9 cellular contexts compared by ENCODE assay signal in genomic region chr5:83472213-83472507, GRCh38. TPM values are rescaled to one million over a fixed set of nuclear protein-coding genes. Genes with fewer than 3 reads are reported as not detected.
DNase-seq lines count a peak whose midpoint lies in the region; ATAC-seq, FAIRE-seq and TF ChIP-seq lines count a peak whose summit lies in the region.
"Had no signal": no experiment of that assay in that cellular context is flagged by ENCODE, and none has a peak within 500 bp of the region (broad histone marks: within the 10 kb centered on the region; RNA-seq: fewer than 3 reads in every experiment).

No MANE protein-coding gene starts in this region.

- H3K9me3 Mint-ChIP-seq in activated CD4-positive, alpha-beta T cell treated with anti-CD3 and anti-CD28 coated beads, Interleukin-2, amount 10 ng/mL, durations not matched to agents 7 days and 5 days, result no peaks in the 10 kb centered on the region
- H3K9me3 Mint-ChIP-seq in activated naive CD8-positive, alpha-beta T cell treated with anti-CD3 and anti-CD28 coated beads, Interleukin-2, amount 50 U/mL, for 24 hours, result no peaks in the 10 kb centered on the region

- H3K4me3 ChIP-seq in HepG2 (replicated peaks in 1 of 3; ENCODE audit: insufficient read depth in 1 of 3, low read depth in 2 of 3, low read length in 3 of 3), result peak overlapping the region; percentile 36 to 68 (median 46); a peak in 4 of 6 replicates
- peak overlapping the region; percentile 40 to 62 (median 42) for H3K4me3 ChIP-seq in tibial nerve

- TF ChIP-seq POLR2A in HepG2 (IDR thresholded peaks at IDR 0.05; ENCODE audit: insufficient read depth in 1 of 2, low read depth in 2 of 2, low read length in 2 of 2) (no peak), tibial nerve (IDR thresholded peaks at IDR 0.05) (no peak)

- H3K4me3 Mint-ChIP-seq in activated CD4-positive, alpha-beta T cell treated with anti-CD3 and anti-CD28 coated beads, Interleukin-2, amount 10 ng/mL, durations not matched to agents 7 days and 5 days, result peak overlapping the region; percentile 78
- H3K4me3 Mint-ChIP-seq in activated naive CD8-positive, alpha-beta T cell treated with anti-CD3 and anti-CD28 coated beads, Interleukin-2, amount 50 U/mL, for 24 hours, result peak overlapping the region; percentile 80

- peaks cover 86% of the 10 kb centered on the region for H3K27me3 Mint-ChIP-seq in activated CD4-positive, alpha-beta T cell treated with anti-CD3 and anti-CD28 coated beads, Interleukin-2, amount 10 ng/mL, durations not matched to agents 7 days and 5 days
- H3K27me3 Mint-ChIP-seq in activated naive CD8-positive, alpha-beta T cell treated with anti-CD3 and anti-CD28 coated beads, Interleukin-2, amount 50 U/mL, for 24 hours, result peaks cover 86% of the 10 kb centered on the region

- CTCF ChIA-PET in activated CD4-positive, alpha-beta T cell treated with anti-CD3 and anti-CD28 coated beads, Interleukin-2, amount 10 ng/mL, durations not matched to agents 7 days and 5 days (lab: Charles Lee), result no interaction called here
- CTCF ChIA-PET in HepG2 (lab: Yijun Ruan, JAX; ENCODE audit: low intra/inter-chr PET ratio, low total read pairs), result interaction anchor here (2.0 kb wide), 1 partner anchor 42 kb away, joined by 6 read pairs; no protein-coding TSS in a partner anchor

- no peaks in the 10 kb centered on the region for H3K79me2 ChIP-seq in HepG2 (ENCODE audit: insufficient read depth, low read length)

- ATAC-seq in activated naive CD8-positive, alpha-beta T cell treated with anti-CD3 and anti-CD28 coated beads, Interleukin-2, amount 50 U/mL, for 24 hours, result no peak
- ATAC-seq in HepG2, result no peak

- DNase-seq in activated CD4-positive, alpha-beta T cell treated with anti-CD3 and anti-CD28 coated beads, Interleukin-2, amount 10 ng/mL, durations not matched to agents 7 days and 5 days, result no peak
- no peak for DNase-seq in activated CD4-positive, alpha-beta T cell treated with anti-CD3 and anti-CD28 coated beads, Interleukin-2, amount 50 U/mL, for 48 hours
- no peak for DNase-seq in activated naive CD8-positive, alpha-beta T cell treated with anti-CD3 and anti-CD28 coated beads, Interleukin-2, amount 50 U/mL, for 24 hours
- no peak for DNase-seq in HepG2 (ENCODE audit: low spot score)
- no peak for DNase-seq in tibial nerve (ENCODE audit: low spot score in 2 of 2)
- no peak for DNase-seq in GM03348 (ENCODE audit: low spot score)
- no peak for DNase-seq in HuH-7.5 (ENCODE audit: low spot score)
- DNase-seq in iPS-NIHi7 (ENCODE audit: extremely low spot score), result no peak

- WGBS in HepG2 (ENCODE audit: low lambda C conversion rate), result 7% methylated on average over 4 of the region's 5 CpGs
- WGBS in tibial nerve, 2 donors, result 1 to 2% methylated on average over 5 of the region's 5 CpGs

- no peaks in the 10 kb centered on the region for H3K9me3 ChIP-seq in HepG2 (ENCODE audit: low read length)
- H3K9me3 ChIP-seq in tibial nerve, result no peaks in the 10 kb centered on the region

- H3K27ac ChIP-seq in HepG2 (ENCODE audit: extremely low read length, insufficient read depth, low read length) (no peak overlapping the region), tibial nerve (peak overlapping the region in 2 of 4 donors; percentile 42 to 91)
- H3K27ac ChIP-seq: VCaP had no signal

- no peaks in the 10 kb centered on the region for H4K20me1 ChIP-seq in HepG2 (ENCODE audit: insufficient read depth, low read length)

- no peak overlapping the region for H3K27ac Mint-ChIP-seq in activated CD4-positive, alpha-beta T cell treated with anti-CD3 and anti-CD28 coated beads, Interleukin-2, amount 10 ng/mL, durations not matched to agents 7 days and 5 days
- no peak overlapping the region for H3K27ac Mint-ChIP-seq in activated naive CD8-positive, alpha-beta T cell treated with anti-CD3 and anti-CD28 coated beads, Interleukin-2, amount 50 U/mL, for 24 hours

- H3K4me1 ChIP-seq in HepG2 (ENCODE audit: insufficient read depth, low read length), result peaks cover 71% of the 10 kb centered on the region
- H3K4me1 ChIP-seq in tibial nerve, result peaks cover 0 to 52% (median 13%) of the 10 kb centered on the region in 4 donors

- intact Hi-C loops in HepG2 (cut with micrococcal nuclease; ENCODE audit: unreplicated experiment), result loop anchor here (2.0 to 10.0 kb wide), 3 partner anchors 407 to 1160 kb away; no protein-coding TSS in a partner anchor

- FAIRE-seq in HepG2 (lab: Jason Lieb, UNC), result no peak

- H3K36me3 ChIP-seq in HepG2 (replicated peaks in 1 of 2; ENCODE audit: control insufficient read depth in 1 of 2, insufficient read depth in 2 of 2, low read length in 2 of 2) (no peaks in the 10 kb centered on the region), tibial nerve (no peaks in the 10 kb centered on the region)

- TF ChIP-seq CTCF in HepG2 (CRISPR knock-in tag; IDR thresholded peaks at IDR 0.05) (no peak), tibial nerve (IDR thresholded peaks at IDR 0.05) (no peak)

- H3K36me3 Mint-ChIP-seq in activated CD4-positive, alpha-beta T cell treated with anti-CD3 and anti-CD28 coated beads, Interleukin-2, amount 10 ng/mL, durations not matched to agents 7 days and 5 days (ENCODE audit: low read depth), result peaks cover 2% of the 10 kb centered on the region
- peaks cover 1% of the 10 kb centered on the region for H3K36me3 Mint-ChIP-seq in activated naive CD8-positive, alpha-beta T cell treated with anti-CD3 and anti-CD28 coated beads, Interleukin-2, amount 50 U/mL, for 24 hours (ENCODE audit: low read depth)

- no peak for TF ChIP-seq RAD21 in HepG2 (CRISPR knock-in tag; IDR thresholded peaks at IDR 0.05)

- H3K4me1 Mint-ChIP-seq in activated CD4-positive, alpha-beta T cell treated with anti-CD3 and anti-CD28 coated beads, Interleukin-2, amount 10 ng/mL, durations not matched to agents 7 days and 5 days, result peaks cover 35% of the 10 kb centered on the region
- H3K4me1 Mint-ChIP-seq in activated naive CD8-positive, alpha-beta T cell treated with anti-CD3 and anti-CD28 coated beads, Interleukin-2, amount 50 U/mL, for 24 hours, result peaks cover 33% of the 10 kb centered on the region

- H3K27me3 ChIP-seq in HepG2 (ENCODE audit: control insufficient read depth in 1 of 2, insufficient read depth in 2 of 2, low read length in 2 of 2), result peaks cover 3 to 47% of the 10 kb centered on the region in 2 experiments; a peak in 4 of 5 replicates
- peaks cover 0 to 6% of the 10 kb centered on the region in 2 donors for H3K27me3 ChIP-seq in tibial nerve

- TF ChIP-seq EP300 in HepG2 (IDR thresholded peaks at IDR 0.05; ENCODE audit: low read depth in 2 of 2, low read length in 2 of 2) (no peak), HepG2 (CRISPR knock-in tag; IDR thresholded peaks at IDR 0.05; ENCODE audit: borderline replicate concordance) (no peak), tibial nerve (IDR thresholded peaks at IDR 0.05) (no peak)

- in situ Hi-C loops in HepG2 (cut with HindIII; ENCODE audit: extremely low pct_ligation_motif_present, low pct_unique_long_range_greater_than_20kb), result loop anchor here (10.0 kb wide), 1 partner anchor 1127 kb away; no protein-coding TSS in a partner anchor

- peak overlapping the region; percentile 74 for H3K4me2 ChIP-seq in HepG2 (ENCODE audit: low read depth, low read length)

- no peak overlapping the region for H2AFZ ChIP-seq in HepG2 (ENCODE audit: low read length)

- H3K9ac ChIP-seq in HepG2 (ENCODE audit: insufficient read depth, low read depth, low read length), result no peak overlapping the region

- POLR2A ChIA-PET in activated CD4-positive, alpha-beta T cell treated with anti-CD3 and anti-CD28 coated beads, Interleukin-2, amount 10 ng/mL, durations not matched to agents 7 days and 5 days (lab: Charles Lee), result no interaction called here
- POLR2A ChIA-PET in HepG2 (lab: Yijun Ruan, JAX), result no interaction called here

- BruUV-seq in HepG2 (replicated peaks; lab: Mats Ljungman, UMichigan), result no TSS peak

TF ChIP-seq in HepG2, 621 proteins besides CTCF, POLR2A, EP300 and RAD21 (continues in another document):
- TF ChIP-seq, protein P1, sequence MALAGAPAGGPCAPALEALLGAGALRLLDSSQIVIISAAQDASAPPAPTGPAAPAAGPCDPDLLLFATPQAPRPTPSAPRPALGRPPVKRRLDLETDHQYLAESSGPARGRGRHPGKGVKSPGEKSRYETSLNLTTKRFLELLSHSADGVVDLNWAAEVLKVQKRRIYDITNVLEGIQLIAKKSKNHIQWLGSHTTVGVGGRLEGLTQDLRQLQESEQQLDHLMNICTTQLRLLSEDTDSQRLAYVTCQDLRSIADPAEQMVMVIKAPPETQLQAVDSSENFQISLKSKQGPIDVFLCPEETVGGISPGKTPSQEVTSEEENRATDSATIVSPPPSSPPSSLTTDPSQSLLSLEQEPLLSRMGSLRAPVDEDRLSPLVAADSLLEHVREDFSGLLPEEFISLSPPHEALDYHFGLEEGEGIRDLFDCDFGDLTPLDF (CRISPR knock-in tag; IDR thresholded peaks at IDR 0.05), result no peak
- TF ChIP-seq ZNF143 (CRISPR knock-in tag; IDR thresholded peaks at IDR 0.05), result no peak
- no peak for TF ChIP-seq ZNF614 (CRISPR knock-in tag; IDR thresholded peaks at IDR 0.05; ENCODE audit: borderline replicate concordance)

RNA-seq across cellular contexts. Expression of gene VCAN, which starts 0.6 kb away (rescaled TPM):
- under 1 TPM; 0.12 to 0.27 TPM for total RNA-seq in activated CD4-positive, alpha-beta T cell treated with anti-CD3 and anti-CD28 coated beads, Interleukin-2, amount 10 ng/mL, durations not matched to agents 7 days and 5 days
- total RNA-seq in HepG2 (2016; rRNA removed; fragmentation: Illumina TruSeq; extraction: Trizol) (0.83 and 1.2 TPM in 2 replicates), tibial nerve (100 to 1,000 TPM in 1 of 4 donors, 10 to 100 TPM in 3; 45.7 to 145 (median 65.4) TPM)
- total RNA-seq in HepG2 (2016; cell fraction: cytosol; rRNA removed; fragmentation: Illumina TruSeq; extraction: Trizol; ENCODE audit: low read depth), result 0.09 TPM in 1 of 2 replicates, not detected in the other
- total RNA-seq in HepG2 (2016; cell fraction: insoluble cytoplasmic fraction; rRNA removed; fragmentation: Illumina TruSeq; extraction: Trizol), result 0.39 and 1.3 TPM in 2 replicates
- 0.10 and 0.28 TPM in 2 replicates for total RNA-seq in HepG2 (2016; cell fraction: membrane; rRNA removed; fragmentation: Illumina TruSeq; extraction: Trizol)
- total RNA-seq in HepG2 (2016; cell fraction: nucleus; rRNA removed; fragmentation: Illumina TruSeq; extraction: Trizol), result 4.4 and 4.8 TPM in 2 replicates
- polyA plus RNA-seq in HepG2 (2011; rRNA removed), result 3.5 and 3.7 TPM in 2 replicates
- 2.2 and 3.5 TPM in 2 replicates for polyA plus RNA-seq in HepG2 (2011; cell fraction: cytosol; rRNA removed)
- 2.8 and 4.2 TPM in 2 replicates for polyA plus RNA-seq in HepG2 (2011; cell fraction: nucleus; rRNA removed)
- polyA plus RNA-seq in HepG2 (2012), result 7.1 and 8.0 TPM in 2 replicates
- polyA plus RNA-seq in HepG2 (2016; cell fraction: cytosol; fragmentation: Illumina TruSeq; extraction: Trizol; ENCODE audit: low read depth), result 0.06 TPM in 1 of 2 replicates, not detected in the other
- polyA plus RNA-seq in HepG2 (2016; cell fraction: insoluble cytoplasmic fraction; fragmentation: Illumina TruSeq; extraction: Trizol; ENCODE audit: low read depth), result 0.19 and 0.81 TPM in 2 replicates
- 0.08 TPM in 1 of 2 replicates, not detected in the other for polyA plus RNA-seq in HepG2 (2016; cell fraction: membrane; fragmentation: Illumina TruSeq; extraction: Trizol; ENCODE audit: low read depth)
- 3.3 TPM in 2 replicates for polyA plus RNA-seq in HepG2 (2016; cell fraction: nucleus; fragmentation: Illumina TruSeq; extraction: Trizol; ENCODE audit: insufficient read depth, low read depth)
- 0.19 and 16.8 TPM in 2 replicates for polyA minus RNA-seq in HepG2 (2011; rRNA and poly(A)+ RNA removed; ENCODE audit: low replicate concordance)
- polyA minus RNA-seq in HepG2 (2011; cell fraction: cytosol; rRNA and poly(A)+ RNA removed), result 3.9 and 9.6 TPM in 2 replicates
- 10.7 and 12.3 TPM in 2 replicates for polyA minus RNA-seq in HepG2 (2011; cell fraction: nucleus; rRNA and poly(A)+ RNA removed)

Comparison
In these comparisons a context has a peak if more than half of its experiments do, and no peak if none do; other contexts are left out.
1. RNA of gene VCAN, which starts 0.6 kb away (total RNA-seq): 45.7 to 145 TPM in tibial nerve; 0.09 to 4.8 TPM in HepG2 and 0.12 to 0.27 TPM in activated CD4-positive, alpha-beta T cell treated with anti-CD3 and anti-CD28 coated beads, Interleukin-2, amount 10 ng/mL, durations not matched to agents 7 days and 5 days; every median in the first group is over 4 times any median in the second.